In genomic region chr7:152313879-152314604, GRCh38 we compare ENCODE assay signal across 8 cellular contexts.
DNase-seq lines count a peak whose midpoint lies in the region; ATAC-seq and TF ChIP-seq lines count a peak whose summit lies in the region.

No MANE protein-coding gene starts in this region.

- H3K79me1 ChIP-seq in mesenchymal stem cell (replicated peaks; ENCODE audit: low read length, poor library complexity, severe bottlenecking): peaks cover 14% of the 10 kb centered on the region

- H3K4me3 ChIP-seq in A673 (ENCODE audit: low read depth, low read length, poor library complexity, severe bottlenecking): peak overlapping the region; percentile 6
- H3K4me3 ChIP-seq in HAP-1: no peak overlapping the region
- H3K4me3 ChIP-seq in cardiac fibroblast (replicated peaks in 1 of 2; ENCODE audit: low read depth in 2 of 2, low read length in 2 of 2): no peak overlapping the region
- H3K4me3 ChIP-seq in mesenchymal stem cell (ENCODE audit: insufficient read depth in 1 of 2, low read depth in 1 of 2, low read length in 2 of 2): no peak overlapping the region

- H2BK15ac ChIP-seq in mesenchymal stem cell (ENCODE audit: low read depth, poor library complexity, severe bottlenecking): no peak overlapping the region

- WGBS in mesenchymal stem cell: no CpG with 5 or more reads among the region's 1 CpG

- no peak overlapping the region for H3K4ac ChIP-seq in mesenchymal stem cell (ENCODE audit: low read depth in 1 of 2, low read length in 2 of 2)

- in situ Hi-C loops in HAP-1 (cut with MboI; ENCODE audit: low sequenced_read_pairs): no loop called here

- H3K27ac ChIP-seq in A673 (ENCODE audit: low read depth, low read length, poor library complexity, severe bottlenecking): peak overlapping the region; percentile 63
- H3K27ac ChIP-seq in mesenchymal stem cell (ENCODE audit: low read length, poor library complexity, severe bottlenecking): no peak overlapping the region

- no peak overlapping the region for H3K4me2 ChIP-seq in mesenchymal stem cell (ENCODE audit: low read length, poor library complexity, severe bottlenecking)

- CTCF ChIA-PET in A673 (lab: Charles Lee): no interaction called here

- H2BK12ac ChIP-seq in mesenchymal stem cell (ENCODE audit: low read length in 2 of 2): no peak overlapping the region

- H3K27me3 ChIP-seq in A673 (replicated peaks; ENCODE audit: insufficient read depth, low read depth, low read length, poor library complexity) (no peaks in the 10 kb centered on the region), HAP-1 (ENCODE audit: low read depth) (no peaks in the 10 kb centered on the region), mesenchymal stem cell (ENCODE audit: control insufficient read depth in 1 of 2, insufficient read depth in 1 of 2, low read length in 2 of 2) (no peaks in the 10 kb centered on the region)

- H3K23ac ChIP-seq in mesenchymal stem cell (ENCODE audit: low read length in 2 of 2): no peak overlapping the region

- peak overlapping the region; percentile 24 for H3K9ac ChIP-seq in mesenchymal stem cell (ENCODE audit: low read length)

- intact Hi-C loops in A673 (cut with micrococcal nuclease; ENCODE audit: unreplicated experiment): no loop called here

- H3K18ac ChIP-seq in mesenchymal stem cell (ENCODE audit: low read depth in 1 of 2, low read length in 2 of 2): no peak overlapping the region

- no peak overlapping the region for H2AFZ ChIP-seq in mesenchymal stem cell (ENCODE audit: low read depth, low read length)

- no peak overlapping the region for H4K91ac ChIP-seq in mesenchymal stem cell (ENCODE audit: low read length)

- TF ChIP-seq CTCF in A673 (conservative IDR thresholded peaks at IDR 0.05; ENCODE audit: low read depth, low read length) (no peak), cardiac fibroblast (IDR thresholded peaks at IDR 0.05; ENCODE audit: low read depth, low read length) (no peak)

- POLR2A ChIA-PET in A673 (lab: Charles Lee; ENCODE audit: low non-redundant PET): no interaction called here

- H3K36me3 ChIP-seq in A673 (ENCODE audit: insufficient read depth, low read length, poor library complexity, severe bottlenecking): peaks cover 11% of the 10 kb centered on the region
- H3K36me3 ChIP-seq in HAP-1 (replicated peaks): peaks cover 8% of the 10 kb centered on the region
- peaks cover 13 to 26% of the 10 kb centered on the region in 2 experiments for H3K36me3 ChIP-seq in mesenchymal stem cell (ENCODE audit: control insufficient read depth in 1 of 2, insufficient read depth in 2 of 2, low read depth in 1 of 2, low read length in 2 of 2)

- no peaks in the 10 kb centered on the region for H3K9me3 ChIP-seq in A673 (ENCODE audit: low read depth, low read length, poor library complexity, severe bottlenecking)
- no peaks in the 10 kb centered on the region for H3K9me3 ChIP-seq in HAP-1
- H3K9me3 ChIP-seq in mesenchymal stem cell (ENCODE audit: control insufficient read depth, low read length): no peaks in the 10 kb centered on the region

- H2BK5ac ChIP-seq in mesenchymal stem cell (ENCODE audit: low read depth, low read length, poor library complexity, severe bottlenecking): no peak overlapping the region

- peaks cover 41% of the 10 kb centered on the region for H3K4me1 ChIP-seq in A673 (ENCODE audit: insufficient read depth, low read length, poor library complexity, severe bottlenecking)
- H3K4me1 ChIP-seq in HAP-1: peaks cover 18% of the 10 kb centered on the region
- no peaks in the 10 kb centered on the region for H3K4me1 ChIP-seq in mesenchymal stem cell (ENCODE audit: control insufficient read depth, insufficient read depth, low read depth, low read length)

- no peak overlapping the region for H4K8ac ChIP-seq in mesenchymal stem cell (ENCODE audit: low read length)

- H2BK120ac ChIP-seq in mesenchymal stem cell (ENCODE audit: low read depth, low read length): no peak overlapping the region

- H3K14ac ChIP-seq in mesenchymal stem cell (ENCODE audit: low read length in 2 of 2): no peak overlapping the region

- ATAC-seq in HG02885 (IDR thresholded peaks at IDR 0.05; ENCODE audit: poor library complexity, unreplicated experiment) (no peak), GM18870 (IDR thresholded peaks at IDR 0.05; ENCODE audit: unreplicated experiment) (no peak)

- peak; percentile 96 for DNase-seq in A673 (ENCODE audit: low spot score)
- peak; percentile 37 to 64 for DNase-seq in HAP-1 (ENCODE audit: low spot score in 2 of 2)
- DNase-seq in NCI-H510A treated with DMSO at 0.1 percent for 48 hours (lab: John Stamatoyannopoulos, UW): peak; percentile 92
- peak; percentile 96 to 97 for DNase-seq in cardiac fibroblast (ENCODE audit: low read depth in 2 of 2)
- DNase-seq in mesenchymal stem cell: peak; percentile 81
- no peak for DNase-seq in cerebellum (ENCODE audit: low spot score)

- no peak overlapping the region for H2AK5ac ChIP-seq in mesenchymal stem cell (ENCODE audit: low read length, severe bottlenecking)

- BruUV-seq in A673 (replicated peaks; lab: Mats Ljungman, UMichigan): no TSS peak
